Comparison of ENCODE assay signal across 9 cellular contexts in the genomic region with DNA sequence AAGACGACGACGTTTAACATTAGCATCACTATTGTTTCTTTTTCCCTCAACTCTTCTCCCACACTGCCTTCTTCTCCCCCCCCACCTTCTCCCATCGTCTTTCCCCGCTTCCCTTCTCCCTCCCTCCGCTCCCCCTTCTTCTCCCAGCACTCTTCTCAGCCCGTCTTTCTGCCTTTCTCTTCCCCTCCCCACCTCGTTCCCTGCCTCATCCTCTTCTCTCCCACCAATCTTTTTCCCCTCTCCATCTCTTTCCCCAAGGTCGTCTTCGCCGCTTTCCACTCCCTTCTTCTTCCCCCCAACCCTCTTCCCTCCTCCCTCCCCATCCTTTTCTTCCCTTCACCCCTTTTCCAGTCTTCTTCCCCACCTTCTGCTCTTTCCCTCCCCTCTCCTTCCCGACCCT. TPM values are rescaled to one million over a fixed set of nuclear protein-coding genes. Genes with fewer than 3 reads are reported as not detected.
DNase-seq lines count a peak whose midpoint lies in the region; ATAC-seq, FAIRE-seq and TF ChIP-seq lines count a peak whose summit lies in the region.
"Not testable (repeated sequence)": the region's sequence is repeated elsewhere in the genome, so short reads cannot be mapped to it uniquely, and the experiment has no call there.
"Had no signal": no experiment of that assay in that cellular context is flagged by ENCODE, and none has a peak within 500 bp of the region (broad histone marks: within the 10 kb centered on the region; RNA-seq: fewer than 3 reads in every experiment).

No MANE protein-coding gene starts in this region.

- not testable (repeated sequence) for H2AFZ ChIP-seq in fibroblast of lung (ENCODE audit: low read length)

- peak overlapping the region; percentile 82 for H3K27ac ChIP-seq in VCaP
- H3K27ac ChIP-seq in ascending aorta; fibroblast of lung (ENCODE audit: insufficient read depth, low read length): not testable (repeated sequence)

- intact Hi-C loops in ascending aorta (cut with DNase I); sciatic nerve (cut with DNase I): not testable (repeated sequence)

- H3K79me2 ChIP-seq in fibroblast of lung (ENCODE audit: control insufficient read depth, insufficient read depth, low read length), result not testable (repeated sequence)

- H3K4me3 ChIP-seq in AG09309 (ENCODE audit: control insufficient read depth, low read depth, low read length), result peak overlapping the region; percentile 62
- H3K4me3 ChIP-seq in ascending aorta, result peak overlapping the region; percentile 27 to 65
- peak overlapping the region in 3 of 4 experiments; percentile 33 to 57 (median 43) for H3K4me3 ChIP-seq in fibroblast of lung (replicated peaks in 1 of 4; ENCODE audit: control extremely low read depth in 1 of 4, insufficient read depth in 1 of 4, low read depth in 3 of 4, low read length in 4 of 4)

- not testable (repeated sequence) for H4K20me1 ChIP-seq in fibroblast of lung (ENCODE audit: control insufficient read depth, extremely low read depth, insufficient read depth, low read length)

- FAIRE-seq in GM12891 (lab: Jason Lieb, UNC), result peak; percentile 35

- not testable (repeated sequence) for H3K4me2 ChIP-seq in fibroblast of lung (ENCODE audit: extremely low read depth, insufficient read depth, low read length)

- peak; percentile 48 for ATAC-seq in sciatic nerve

- H3K9me3 ChIP-seq in ascending aorta; fibroblast of lung (ENCODE audit: control insufficient read depth, insufficient read depth, low read depth, low read length): not testable (repeated sequence)

- not testable (repeated sequence) for H3K36me3 ChIP-seq in ascending aorta; fibroblast of lung (ENCODE audit: control insufficient read depth, insufficient read depth, low read length)

- H3K9ac ChIP-seq in fibroblast of lung (ENCODE audit: insufficient read depth, low read length), result not testable (repeated sequence)

- TF ChIP-seq CTCF in AG09309 (IDR thresholded peaks at IDR 0.05; ENCODE audit: control insufficient read depth, insufficient read depth, low read depth, low read length, missing control alignments); VCaP (conservative IDR thresholded peaks at IDR 0.05); ascending aorta (IDR thresholded peaks at IDR 0.05); fibroblast of lung (conservative IDR thresholded peaks at IDR 0.05 in 1 of 2, IDR thresholded peaks at IDR 0.05 in 1 of 2; ENCODE audit: low read depth in 1 of 2, low read length in 2 of 2): not testable (repeated sequence)

- H3K27me3 ChIP-seq in ascending aorta; fibroblast of lung (ENCODE audit: control insufficient read depth, insufficient read depth, low read length): not testable (repeated sequence)

- not testable (repeated sequence) for TF ChIP-seq POLR2A in GM12891 (IDR thresholded peaks at IDR 0.05; ENCODE audit: low read depth, low read length)

- not testable (repeated sequence) for DNase-seq in AG09309 (ENCODE audit: low read depth); GM12891 (ENCODE audit: insufficient read length, low spot score); ascending aorta (ENCODE audit: low spot score in 2 of 2); sciatic nerve (ENCODE audit: low spot score)
- peak in 2 of 3 experiments; percentile 21 to 35 for DNase-seq in NCI-H1417 (lab: John Stamatoyannopoulos, UW)
- DNase-seq in fibroblast of lung (ENCODE audit: low read depth in 2 of 2), result peak in 1 of 2 donors; percentile 4
- peak; percentile 10 for DNase-seq in medulla oblongata (ENCODE audit: extremely low spot score)

- H3K4me1 ChIP-seq in ascending aorta; fibroblast of lung (ENCODE audit: control insufficient read depth, extremely low read depth, insufficient read depth, low read length): not testable (repeated sequence)

RNA-seq across cellular contexts. Expression of a gene that starts 33.2 kb away (rescaled TPM):
- not detected for polyA plus RNA-seq in GM12891 (2012; ENCODE audit: low read depth, missing spikeins)
- total RNA-seq in ascending aorta (not detected), fibroblast of lung (not detected in 2 replicates), sciatic nerve (not detected)
- polyA plus RNA-seq in fibroblast of lung, result not detected in 2 replicates
- polyA plus RNA-seq in fibroblast of lung (2012), result not detected in 2 replicates
- not detected in 2 replicates for polyA minus RNA-seq in fibroblast of lung (ENCODE audit: low replicate concordance)
- total RNA-seq: occipital lobe had no signal

RNA-seq across cellular contexts. Expression of a gene that starts 47.4 kb away (rescaled TPM):
- 18.3 TPM for polyA plus RNA-seq in GM12891 (2012; ENCODE audit: low read depth, missing spikeins)
- 16.7 TPM for total RNA-seq in ascending aorta
- total RNA-seq in fibroblast of lung, result 9.2 and 11.9 TPM in 2 replicates
- polyA plus RNA-seq in fibroblast of lung, result 11.6 and 12.6 TPM in 2 replicates
- polyA plus RNA-seq in fibroblast of lung (2012), result 12.2 and 14.0 TPM in 2 replicates
- polyA minus RNA-seq in fibroblast of lung (ENCODE audit: low replicate concordance), result 6.2 and 11.6 TPM in 2 replicates
- 28.0 TPM for total RNA-seq in sciatic nerve
